ENCODE assay signal across 1 cellular context in genomic region chr11:6468712-6469495, GRCh38.
TF ChIP-seq lines count a peak whose summit lies in the region.

No MANE protein-coding gene starts in this region.

TF ChIP-seq in SK-N-SH, 30 proteins besides CTCF, POLR2A, EP300 and RAD21:
- peak; percentile 81 for TF ChIP-seq POLR2AphosphoS5 (IDR thresholded peaks at IDR 0.05; ENCODE audit: low read depth, low read length)
- TF ChIP-seq NRF1 (IDR thresholded peaks at IDR 0.05; ENCODE audit: low read depth, low read length): no peak
- TF ChIP-seq EZH2phosphoT487 (IDR thresholded peaks at IDR 0.05; ENCODE audit: borderline replicate concordance, low read depth): no peak
- TF ChIP-seq MEF2A (IDR thresholded peaks at IDR 0.05; ENCODE audit: borderline replicate concordance, low read depth): no peak
- TF ChIP-seq, protein P1, sequence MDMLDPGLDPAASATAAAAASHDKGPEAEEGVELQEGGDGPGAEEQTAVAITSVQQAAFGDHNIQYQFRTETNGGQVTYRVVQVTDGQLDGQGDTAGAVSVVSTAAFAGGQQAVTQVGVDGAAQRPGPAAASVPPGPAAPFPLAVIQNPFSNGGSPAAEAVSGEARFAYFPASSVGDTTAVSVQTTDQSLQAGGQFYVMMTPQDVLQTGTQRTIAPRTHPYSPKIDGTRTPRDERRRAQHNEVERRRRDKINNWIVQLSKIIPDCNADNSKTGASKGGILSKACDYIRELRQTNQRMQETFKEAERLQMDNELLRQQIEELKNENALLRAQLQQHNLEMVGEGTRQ (IDR thresholded peaks at IDR 0.05; ENCODE audit: borderline replicate concordance, low read depth, low read length): no peak
- peak; percentile 63 for TF ChIP-seq CHD2 (IDR thresholded peaks at IDR 0.05; ENCODE audit: low read length, partially characterized antibody)
- TF ChIP-seq, protein P2, sequence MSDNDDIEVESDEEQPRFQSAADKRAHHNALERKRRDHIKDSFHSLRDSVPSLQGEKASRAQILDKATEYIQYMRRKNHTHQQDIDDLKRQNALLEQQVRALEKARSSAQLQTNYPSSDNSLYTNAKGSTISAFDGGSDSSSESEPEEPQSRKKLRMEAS (IDR thresholded peaks at IDR 0.05; ENCODE audit: low read depth): no peak
- no peak for TF ChIP-seq FOSL2 (IDR thresholded peaks at IDR 0.05; ENCODE audit: borderline replicate concordance, low read depth)
- no peak for TF ChIP-seq REST (IDR thresholded peaks at IDR 0.05; ENCODE audit: low read depth, low read length)
- TF ChIP-seq PBX3 (IDR thresholded peaks at IDR 0.05): no peak
- TF ChIP-seq USF1 (IDR thresholded peaks at IDR 0.05; ENCODE audit: borderline replicate concordance, low read depth): no peak
- TF ChIP-seq ZBTB33 (IDR thresholded peaks at IDR 0.05; ENCODE audit: borderline replicate concordance, low read depth): no peak
- no peak for TF ChIP-seq SMC3 (IDR thresholded peaks at IDR 0.05; ENCODE audit: low read depth, low read length)
- no peak for TF ChIP-seq FOXJ3 (CRISPR knock-in tag; IDR thresholded peaks at IDR 0.05)
- peak; percentile 38; the same call in 1 of the 2 replicates for TF ChIP-seq TAF1 (IDR thresholded peaks at IDR 0.05; ENCODE audit: borderline replicate concordance, low read depth, low read length)
- TF ChIP-seq TEAD4 (IDR thresholded peaks at IDR 0.05; ENCODE audit: borderline replicate concordance, insufficient read depth): no peak
- TF ChIP-seq ELF1 (IDR thresholded peaks at IDR 0.05): no peak
